ENCODE assay signal across 13 cellular contexts in the genomic region with DNA sequence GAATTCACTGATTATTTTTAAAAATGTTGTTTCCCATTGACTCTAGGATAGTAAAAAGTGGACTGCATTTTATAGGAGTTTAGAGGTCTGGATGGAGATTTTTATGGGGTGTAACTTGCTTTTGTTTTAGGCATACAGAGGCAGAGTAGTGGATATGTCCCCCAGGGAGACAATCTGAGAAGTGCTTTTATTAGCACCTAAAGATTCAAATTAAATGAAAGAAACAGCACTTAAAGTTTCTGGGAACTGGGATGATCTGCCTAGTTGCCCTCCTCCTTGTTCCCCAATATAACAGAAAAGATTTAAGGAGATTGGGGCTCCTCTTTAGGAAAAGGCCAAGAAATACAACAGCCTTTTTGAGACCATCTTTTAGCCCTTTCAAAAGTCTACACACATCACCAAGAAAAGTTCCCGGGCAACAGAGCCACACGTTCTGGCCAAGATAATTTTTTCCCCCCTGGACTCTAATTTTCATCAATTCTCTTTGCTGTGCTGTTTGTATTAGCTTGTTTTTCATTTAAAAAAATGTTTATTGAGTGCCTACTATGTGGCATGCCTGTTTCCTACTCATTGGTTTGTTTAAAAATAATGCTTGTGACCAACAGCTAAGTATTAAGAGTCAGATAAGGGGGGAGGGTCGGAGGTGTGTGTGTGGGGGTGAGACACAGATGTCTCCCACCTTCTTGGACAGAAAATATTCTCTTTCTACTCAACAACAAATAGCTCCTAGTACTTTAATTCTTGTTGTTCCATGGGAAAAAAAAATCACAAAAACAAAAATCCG. TPM values are rescaled to one million over a fixed set of nuclear protein-coding genes. Genes with fewer than 3 reads are reported as not detected.
DNase-seq lines count a peak whose midpoint lies in the region; ATAC-seq and TF ChIP-seq lines count a peak whose summit lies in the region.
"Had no signal": no experiment of that assay in that cellular context is flagged by ENCODE, and none has a peak within 500 bp of the region (broad histone marks: within the 10 kb centered on the region; RNA-seq: fewer than 3 reads in every experiment).

No MANE protein-coding gene starts in this region.

- H3K9me2 ChIP-seq in GM23248 (ENCODE audit: insufficient read depth) (no peaks in the 10 kb centered on the region), Loucy (replicated peaks; ENCODE audit: low read depth, low read length) (no peaks in the 10 kb centered on the region)

- no peaks in the 10 kb centered on the region for H3K4me1 ChIP-seq in GM23248 (ENCODE audit: insufficient read depth)
- H3K4me1 ChIP-seq in Loucy (ENCODE audit: insufficient read depth, low read length, poor library complexity, severe bottlenecking) = peaks cover 2% of the 10 kb centered on the region
- peaks cover 8% of the 10 kb centered on the region for H3K4me1 ChIP-seq in endodermal cell (ENCODE audit: control insufficient read depth, insufficient read depth, low read length)
- peaks cover 6% of the 10 kb centered on the region for H3K4me1 ChIP-seq in osteoblast (ENCODE audit: insufficient read depth, low read length)

- H3K4me3 Mint-ChIP-seq in endodermal cell = peak overlapping the region; percentile 99

- H3K4me3 ChIP-seq in GM23248 = no peak overlapping the region
- H3K4me3 ChIP-seq in Loucy (ENCODE audit: low read length, poor library complexity, severe bottlenecking) = no peak overlapping the region
- peak overlapping the region; percentile 99 for H3K4me3 ChIP-seq in endodermal cell (ENCODE audit: low read length)
- H3K4me3 ChIP-seq in osteoblast (ENCODE audit: insufficient read depth, low read length) = no peak overlapping the region

- H3K27ac ChIP-seq in GM23248 (no peak overlapping the region), endodermal cell (ENCODE audit: low read depth, low read length) (peak overlapping the region; percentile 99), osteoblast (ENCODE audit: low read depth, low read length) (no peak overlapping the region)

- peaks cover 31% of the 10 kb centered on the region for H3K4me1 Mint-ChIP-seq in endodermal cell

- H3K27me3 Mint-ChIP-seq in endodermal cell (ENCODE audit: insufficient read depth) = no peaks in the 10 kb centered on the region

- H3K36me3 ChIP-seq in GM23248 (ENCODE audit: low read depth) (no peaks in the 10 kb centered on the region), Loucy (ENCODE audit: insufficient read depth, low read length) (no peaks in the 10 kb centered on the region), endodermal cell (ENCODE audit: control insufficient read depth, insufficient read depth, low read length) (peaks cover 10% of the 10 kb centered on the region), osteoblast (ENCODE audit: insufficient read depth, low read length) (no peaks in the 10 kb centered on the region)

- no peak for ATAC-seq in HG03469 (IDR thresholded peaks at IDR 0.05; ENCODE audit: unreplicated experiment)

- H3K9me3 Mint-ChIP-seq in endodermal cell = no peaks in the 10 kb centered on the region

- DNase-seq in GM23248 (no peak), endodermal cell (peak; percentile 51), osteoblast (ENCODE audit: insufficient read length, low spot score, missing footprints) (peak; percentile 79), iPS-NIHi11 (ENCODE audit: low spot score) (no peak), NCI-H146 treated with DMSO at 0.1 percent for 48 hours (lab: John Stamatoyannopoulos, UW; ENCODE audit: unreplicated experiment) (no peak)
- DNase-seq: central memory CD4-positive, alpha-beta T cell; DMS153; MV-4-11; NCI-H774; small intestine had no signal

- WGBS in GM23248 (ENCODE audit: low coverage in 1 of 2, low lambda C conversion rate in 2 of 2, missing lambda C conversion rate in 2 of 2), 2 experiments = 21 to 24% methylated on average over 4 of the region's 4 CpGs
- WGBS in endodermal cell (ENCODE audit: insufficient coverage in 1 of 2, insufficient read length in 1 of 2), 2 experiments = 0% methylated on average over 2 to 3 of the region's 4 CpGs

- no peaks in the 10 kb centered on the region for H3K9me3 ChIP-seq in GM23248 (ENCODE audit: low read depth)
- no peaks in the 10 kb centered on the region for H3K9me3 ChIP-seq in Loucy (ENCODE audit: insufficient read depth, low read depth, low read length)
- no peaks in the 10 kb centered on the region for H3K9me3 ChIP-seq in endodermal cell (ENCODE audit: control insufficient read depth, low read length)
- H3K9me3 ChIP-seq in osteoblast (ENCODE audit: low read depth, low read length) = no peaks in the 10 kb centered on the region

- in situ Hi-C loops in GM23248 (cut with MboI) = no loop called here

- H4K20me1 ChIP-seq in GM23248 (ENCODE audit: insufficient read depth) (no peaks in the 10 kb centered on the region), Loucy (ENCODE audit: insufficient read depth, low read length, poor library complexity, severe bottlenecking) (no peaks in the 10 kb centered on the region), osteoblast (ENCODE audit: insufficient read depth, low read length) (no peaks in the 10 kb centered on the region)

- H3K27ac Mint-ChIP-seq in endodermal cell = peak overlapping the region; percentile 98

- H3F3A ChIP-seq in GM23248 (ENCODE audit: insufficient read depth) (0 out of 2 replicates have a peak, but pooled peaks cover 7% of the 10 kb centered on the region), Loucy (ENCODE audit: low read depth) (no peaks in the 10 kb centered on the region)

- H3K36me3 Mint-ChIP-seq in endodermal cell (ENCODE audit: low read depth) = peaks cover 12% of the 10 kb centered on the region

- H2AFZ ChIP-seq in GM23248 (0 out of 2 replicates have a peak overlapping the region, but pooled peaks have one; percentile 70), Loucy (ENCODE audit: low read length) (0 out of 2 replicates have a peak overlapping the region, but pooled peaks have one; percentile 11), osteoblast (ENCODE audit: low read length) (no peak overlapping the region)

- H3K27me3 ChIP-seq in GM23248 (replicated peaks; ENCODE audit: insufficient read depth) (peaks cover 70% of the 10 kb centered on the region), Loucy (ENCODE audit: insufficient read depth, low read length, poor library complexity, severe bottlenecking) (peaks cover 28% of the 10 kb centered on the region), endodermal cell (ENCODE audit: control insufficient read depth, insufficient read depth, low read length, poor library complexity, severe bottlenecking) (no peaks in the 10 kb centered on the region), osteoblast (ENCODE audit: insufficient read depth, low read length) (peaks cover 98% of the 10 kb centered on the region)

- H3K4me2 ChIP-seq in GM23248 (ENCODE audit: unreplicated experiment) (no peak overlapping the region), Loucy (ENCODE audit: low read depth, low read length, poor library complexity, severe bottlenecking) (no peak overlapping the region), osteoblast (ENCODE audit: insufficient read depth, low read length) (no peak overlapping the region)

- no peak overlapping the region for H3K9ac ChIP-seq in GM23248
- no peak overlapping the region for H3K9ac ChIP-seq in Loucy (ENCODE audit: low read depth, low read length, poor library complexity, severe bottlenecking)
- H3K9ac ChIP-seq in endodermal cell (ENCODE audit: extremely low read depth, low read length, poor library complexity, severe bottlenecking) = peak overlapping the region; percentile 99

- TF ChIP-seq CTCF in Loucy (conservative IDR thresholded peaks at IDR 0.05; ENCODE audit: low read length) = no peak
- no peak for TF ChIP-seq CTCF in endodermal cell (conservative IDR thresholded peaks at IDR 0.05)
- TF ChIP-seq CTCF in osteoblast (IDR thresholded peaks at IDR 0.05; ENCODE audit: extremely low read depth, low read depth, low read length) = no peak

- H3K79me2 ChIP-seq in GM23248 (ENCODE audit: insufficient read depth) (peaks cover 22% of the 10 kb centered on the region), Loucy (ENCODE audit: insufficient read depth, low read length) (no peaks in the 10 kb centered on the region), osteoblast (ENCODE audit: insufficient read depth, low read length) (peaks cover 21% of the 10 kb centered on the region)

RNA-seq across cellular contexts. Expression of a gene that starts 2.4 kb away (rescaled TPM):
- total RNA-seq in GM23248 (2014; rRNA removed; shearing (Covaris generic)) = 4.3 and 5.7 TPM in 2 replicates
- 5.6 and 8.1 TPM in 2 replicates for polyA plus RNA-seq in GM23248 (2016; fragmentation: Nextera tagmentation; extraction: Ambion mirVana)
- 100 to 1,000 TPM; 333 to 360 TPM for total RNA-seq in endodermal cell
- 139 TPM for polyA plus RNA-seq in endodermal cell (2013, experiment 1 of 2)
- 139 TPM for polyA plus RNA-seq in endodermal cell (2013, experiment 2 of 2)
- total RNA-seq in osteoblast = 0.59 and 1.4 TPM in 2 replicates
- total RNA-seq: lower leg skin had no signal

RNA-seq across cellular contexts. Expression of a gene that starts 26.3 kb away (rescaled TPM):
- not detected in 2 replicates for total RNA-seq in GM23248 (2014; rRNA removed; shearing (Covaris generic))
- polyA plus RNA-seq in GM23248 (2016; fragmentation: Nextera tagmentation; extraction: Ambion mirVana) = 0.28 TPM in 1 of 2 replicates, not detected in the other
- total RNA-seq in endodermal cell (1 to 10 TPM in 1 of 2 donors, not detected in 1; 1.1 TPM), osteoblast (not detected in 2 replicates)
- not detected for polyA plus RNA-seq in endodermal cell (2013, experiment 1 of 2)
- polyA plus RNA-seq in endodermal cell (2013, experiment 2 of 2) = 0.87 TPM
- total RNA-seq: lower leg skin had no signal

RNA-seq across cellular contexts. Expression of a gene that starts 50.1 kb away (rescaled TPM):
- total RNA-seq in GM23248 (2014; rRNA removed; shearing (Covaris generic)) = 81.6 and 94.9 TPM in 2 replicates
- 176 and 179 TPM in 2 replicates for polyA plus RNA-seq in GM23248 (2016; fragmentation: Nextera tagmentation; extraction: Ambion mirVana)
- 100 to 1,000 TPM; 152 to 175 TPM for total RNA-seq in endodermal cell
- 107 TPM for polyA plus RNA-seq in endodermal cell (2013, experiment 1 of 2)
- polyA plus RNA-seq in endodermal cell (2013, experiment 2 of 2) = 101 TPM
- 63.7 and 72.5 TPM in 2 replicates for total RNA-seq in osteoblast

Comparison
In these comparisons a context has a peak if more than half of its experiments do, and no peak if none do; other contexts are left out.
1. DNase-seq: peak in endodermal cell (single experiment) and osteoblast (single experiment); none in GM23248 (single experiment), iPS-NIHi11 (single experiment) and NCI-H146 treated with DMSO at 0.1 percent for 48 hours (single experiment).
2. RNA of a gene that starts 2.4 kb away (total RNA-seq): 333 to 360 TPM in endodermal cell; 4.3 to 5.7 TPM in GM23248 and 0.59 to 1.4 TPM in osteoblast; every median in the first group is over 10 times any median in the second.